Comparison of ENCODE assay signal across 8 cellular contexts in the genomic region with DNA sequence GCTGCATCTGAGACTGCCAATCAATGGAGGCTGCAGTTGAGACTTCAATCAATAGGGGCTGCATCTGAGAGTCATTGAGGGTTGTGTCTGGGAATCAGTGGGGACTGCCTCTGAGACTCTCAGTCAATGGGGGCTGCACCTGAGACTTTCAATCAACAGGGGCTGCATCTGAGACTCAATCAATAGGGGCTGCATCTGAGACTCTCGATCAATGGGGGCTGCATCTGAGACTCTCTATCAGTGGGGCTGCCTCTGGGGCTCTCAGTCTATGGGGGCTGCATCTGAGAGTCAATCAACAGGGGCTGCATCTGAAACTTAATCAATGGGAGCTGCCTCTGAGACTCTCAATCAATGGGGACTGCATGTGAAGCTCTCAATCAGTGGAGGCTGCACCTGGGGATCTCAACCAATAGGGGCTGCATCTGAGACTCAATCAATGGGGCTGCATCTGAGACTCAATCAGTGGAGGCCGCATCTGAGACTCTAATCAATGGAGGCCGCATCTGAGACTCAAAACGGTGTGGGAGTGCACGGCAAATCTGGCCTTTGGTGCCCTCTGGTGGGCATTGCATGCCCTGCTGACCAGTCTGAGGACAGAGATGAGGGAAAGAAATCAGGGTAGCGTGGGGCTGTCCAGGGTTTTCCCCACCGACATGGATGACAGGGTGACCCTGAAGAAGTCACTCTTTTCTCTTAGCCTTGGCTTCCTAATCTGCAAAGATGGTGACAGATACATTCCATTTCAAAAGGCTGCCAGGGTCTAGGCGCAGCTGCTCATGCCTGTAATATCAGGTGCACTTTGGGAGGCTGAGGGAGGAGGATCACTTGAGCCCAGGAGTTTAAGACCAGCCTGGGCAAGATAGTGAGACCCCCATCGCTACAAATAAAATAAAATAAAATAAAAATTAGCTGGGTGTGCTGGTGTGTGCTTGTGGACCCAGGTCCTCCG. TPM values are rescaled to one million over a fixed set of nuclear protein-coding genes. Genes with fewer than 3 reads are reported as not detected.
A peak's percentile ranks its signal among the peaks of the same experiment; 100 is the strongest.
DNase-seq lines count a peak whose midpoint lies in the region; ATAC-seq, FAIRE-seq and TF ChIP-seq lines count a peak whose summit lies in the region.

No MANE protein-coding gene starts in this region.

- in situ Hi-C loops in GM13977 (cut with MboI; ENCODE audit: low pct_unique_long_range_greater_than_20kb, low sequenced_read_pairs, unreplicated experiment) (loop anchor here (25.0 kb wide), 1 partner anchor 205 kb away; a partner anchor contains a TSS), transverse colon (cut with MboI; ENCODE audit: low pct_ligation_motif_present in 1 of 4, low pct_unique_long_range_greater_than_20kb in 1 of 4, low sequenced_read_pairs in 3 of 4) (loop anchor here in 3 of 4 donors (10.0 to 25.0 kb wide), 3 partner anchors 105 to 205 kb away; a partner anchor contains a TSS)

- TF ChIP-seq CTCF in A549 (IDR thresholded peaks at IDR 0.05) (peak; percentile 95), GM13977 (IDR thresholded peaks at IDR 0.05; ENCODE audit: extremely low read depth, insufficient read depth, missing control alignments) (peak; percentile 94), RWPE1 (conservative IDR thresholded peaks at IDR 0.05; ENCODE audit: low read depth) (peak; percentile 91), pancreas (IDR thresholded peaks at IDR 0.05) (peak; percentile 84 to 91 (median 86)), transverse colon (IDR thresholded peaks at IDR 0.05) (peak; percentile 90 to 94 (median 91))

- TF ChIP-seq EP300 in A549 (IDR thresholded peaks at IDR 0.05) (no peak), transverse colon (IDR thresholded peaks at IDR 0.05; ENCODE audit: low read depth) (no peak)

- H3K27me3 ChIP-seq in pancreas (no peaks in the 10 kb centered on the region), transverse colon (peaks cover 25% of the 10 kb centered on the region)

- peak; percentile 98 to 99 for TF ChIP-seq RAD21 in A549 (conservative IDR thresholded peaks at IDR 0.05 in 1 of 2, IDR thresholded peaks at IDR 0.05 in 1 of 2)

- H3K9me3 ChIP-seq in A549 (no peaks in the 10 kb centered on the region), pancreas (no peaks in the 10 kb centered on the region), transverse colon (no peaks in the 10 kb centered on the region)

- peak; percentile 18 for FAIRE-seq in A549 (lab: Jason Lieb, UNC)
- no peak for FAIRE-seq in pancreas (lab: Jason Lieb, UNC)

- H3K27ac ChIP-seq in A549 (peak overlapping the region; percentile 44 to 60; a peak in 5 of 6 replicates), RWPE1 (no peak overlapping the region), pancreas (no peak overlapping the region), transverse colon (no peak overlapping the region)

- DNase-seq in A549 (ENCODE audit: low read depth in 1 of 2, low spot score in 1 of 2) (peak; percentile 71 to 79), GM13977 (ENCODE audit: low spot score) (peak; percentile 91), HuH-7.5 (ENCODE audit: low spot score) (peak; percentile 83), RWPE1 (ENCODE audit: low spot score) (peak; percentile 76), globus pallidus (ENCODE audit: low spot score) (peak; percentile 61), pancreas (peak; percentile 57 to 91 (median 78)), transverse colon (peak; percentile 84)
- peak; percentile 90 for DNase-seq in activated effector memory CD4-positive, alpha-beta T cell treated with anti-CD3 and anti-CD28 coated beads, Interleukin-2, amount 50 U/mL, for 16 hours

- H3K4me1 ChIP-seq in A549 (peaks cover 11% of the 10 kb centered on the region; the same call in 1 of the 3 replicates), pancreas (no peaks in the 10 kb centered on the region), transverse colon (no peaks in the 10 kb centered on the region)

- POLR2A ChIA-PET in A549 (lab: Yijun Ruan, JAX) (no interaction called here), RWPE1 (lab: Yijun Ruan, JAX; ENCODE audit: low non-redundant PET) (no interaction called here)

- CTCF ChIA-PET in A549 (lab: Yijun Ruan, JAX), result interaction anchor here (0.6 to 15.9 kb wide), 68 partner anchors 9 to 661 kb away, joined by 3 to 345 read pairs (median 5); a partner anchor contains a TSS
- CTCF ChIA-PET in RWPE1 (lab: Yijun Ruan, JAX), result interaction anchor here (0.6 to 4.3 kb wide), 20 partner anchors 11 to 377 kb away, joined by 3 to 69 read pairs (median 4); a partner anchor contains a TSS

- intact Hi-C loops in pancreas (cut with DNase I), result loop anchor here in 2 of 3 donors (5.0 to 10.0 kb wide), 2 partner anchors 188 to 215 kb away; no protein-coding TSS in a partner anchor
- intact Hi-C loops in transverse colon (cut with DNase I; ENCODE audit: low total_unique reads), result loop anchor here (2.0 kb wide), 1 partner anchor 188 kb away; no protein-coding TSS in a partner anchor

- WGBS in A549 (ENCODE audit: missing lambda C conversion rate), result 25% methylated on average over 9 of the region's 10 CpGs
- WGBS in pancreas, 2 donors, result 25 to 28% methylated on average over 10 of the region's 10 CpGs
- WGBS in transverse colon (ENCODE audit: low coverage in 1 of 2), 2 donors, result 27 to 40% methylated on average over 3 to 10 of the region's 10 CpGs

- H3K4me2 ChIP-seq in A549, result no peak overlapping the region

- peak; percentile 91 to 96 for ATAC-seq in A549
- ATAC-seq in pancreas, result peak; percentile 88 to 98 (median 95)

- no peaks in the 10 kb centered on the region for H3K36me3 ChIP-seq in pancreas
- no peaks in the 10 kb centered on the region for H3K36me3 ChIP-seq in transverse colon

- no peak for TF ChIP-seq POLR2A in A549 (IDR thresholded peaks at IDR 0.05; ENCODE audit: low read length)
- TF ChIP-seq POLR2A in transverse colon (IDR thresholded peaks at IDR 0.05), result no peak

- H3K4me3 ChIP-seq in A549, result no peak overlapping the region
- no peak overlapping the region for H3K4me3 ChIP-seq in pancreas
- no peak overlapping the region for H3K4me3 ChIP-seq in transverse colon

TF ChIP-seq in A549, 52 proteins besides CTCF, POLR2A, EP300 and RAD21:
- TF ChIP-seq SMC3 (IDR thresholded peaks at IDR 0.05) (peak; percentile 99), EHMT2 (IDR thresholded peaks at IDR 0.05; ENCODE audit: low read depth) (no peak)

RNA-seq across cellular contexts. Expression of a gene that starts 41.3 kb away (rescaled TPM):
- 509 and 591 TPM in 2 replicates for polyA plus RNA-seq in A549 (2011; rRNA removed)
- polyA plus RNA-seq in A549 (2012; cell fraction: cytosol; rRNA removed), result 193 and 219 TPM in 2 replicates
- 137 and 145 TPM in 2 replicates for polyA plus RNA-seq in A549 (2012; cell fraction: nucleus; rRNA removed)
- 276 to 288 TPM (median 281 TPM) in 3 replicates for polyA plus RNA-seq in A549 (2017; fragmentation: RNase III; extraction: RNeasy Plus Mini Kit Qiagen cat#74134 plus additional on column Dnase treatment)
- 204 and 274 TPM in 2 replicates for polyA minus RNA-seq in A549 (2011; rRNA and poly(A)+ RNA removed)
- 100 to 1,000 TPM in 3 of 6 donors, 10 to 100 TPM in 3; 79.8 to 139 (median 101) TPM for total RNA-seq in pancreas
- 10 to 100 TPM; 22.2 to 42.1 TPM for polyA plus RNA-seq in pancreas
- 100 to 1,000 TPM; 210 to 312 (median 266) TPM for total RNA-seq in transverse colon

Comparison
In these comparisons a context has a peak if more than half of its experiments do, and no peak if none do; other contexts are left out.
1. H3K27ac ChIP-seq: peak in A549 (2 of 2); none in RWPE1 (single experiment), pancreas (0 of 4) and transverse colon (0 of 4).
2. Peak in every context shown above with its lines, with median percentiles within 50 percentile points of each other: DNase-seq and CTCF ChIP-seq.